Comparison of ENCODE assay signal across 2 cellular contexts in the genomic region with DNA sequence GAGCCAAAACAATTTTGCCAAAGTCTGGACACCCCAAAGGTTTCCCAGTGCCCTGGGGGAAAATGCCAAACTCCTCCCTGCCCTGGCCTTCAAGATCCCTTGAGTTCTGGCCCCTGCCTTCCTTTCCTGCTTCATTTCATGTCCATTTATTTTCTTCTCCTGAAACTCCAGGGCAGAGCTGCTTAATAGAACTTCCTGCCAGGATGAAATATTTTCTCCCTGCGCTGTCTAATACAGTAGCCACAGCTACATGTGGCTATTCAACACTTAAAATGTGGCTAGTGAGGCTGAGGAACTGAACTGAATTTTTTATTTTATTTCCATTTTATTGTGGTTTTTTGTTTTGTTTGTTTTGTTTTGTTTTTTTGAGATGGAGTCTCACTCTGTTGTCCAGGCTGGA.
TF ChIP-seq lines count a peak whose summit lies in the region.

No MANE protein-coding gene starts in this region.

TF ChIP-seq in IMR-90, 13 proteins besides CTCF, POLR2A, EP300 and RAD21:
- TF ChIP-seq, protein P1, sequence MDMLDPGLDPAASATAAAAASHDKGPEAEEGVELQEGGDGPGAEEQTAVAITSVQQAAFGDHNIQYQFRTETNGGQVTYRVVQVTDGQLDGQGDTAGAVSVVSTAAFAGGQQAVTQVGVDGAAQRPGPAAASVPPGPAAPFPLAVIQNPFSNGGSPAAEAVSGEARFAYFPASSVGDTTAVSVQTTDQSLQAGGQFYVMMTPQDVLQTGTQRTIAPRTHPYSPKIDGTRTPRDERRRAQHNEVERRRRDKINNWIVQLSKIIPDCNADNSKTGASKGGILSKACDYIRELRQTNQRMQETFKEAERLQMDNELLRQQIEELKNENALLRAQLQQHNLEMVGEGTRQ (IDR thresholded peaks at IDR 0.05; ENCODE audit: low read depth, low read length): no peak
- no peak for TF ChIP-seq MAZ (IDR thresholded peaks at IDR 0.05; ENCODE audit: borderline replicate concordance, low read depth, low read length)

TF ChIP-seq in H1, 55 proteins besides CTCF, POLR2A, EP300 and RAD21:
- TF ChIP-seq SRF (IDR thresholded peaks at IDR 0.05; ENCODE audit: low read depth, low read length) (no peak), FOSL1 (IDR thresholded peaks at IDR 0.05; ENCODE audit: insufficient read depth, low read depth, low read length) (no peak), GTF2F1 (IDR thresholded peaks at IDR 0.05; ENCODE audit: borderline replicate concordance, low read depth, low read length) (no peak), SIN3A (conservative IDR thresholded peaks at IDR 0.05 in 1 of 2, IDR thresholded peaks at IDR 0.05 in 1 of 2; ENCODE audit: low read depth in 1 of 2, low read length in 2 of 2) (no peak), SP2 (IDR thresholded peaks at IDR 0.05; ENCODE audit: low read length) (no peak), POLR2AphosphoS5 (IDR thresholded peaks at IDR 0.05; ENCODE audit: low read depth, low read length) (no peak), MAFK (IDR thresholded peaks at IDR 0.05; ENCODE audit: low read depth, low read length) (no peak), GABPA (IDR thresholded peaks at IDR 0.05; ENCODE audit: borderline replicate concordance, insufficient read depth, low read length) (no peak), RXRA (IDR thresholded peaks at IDR 0.05; ENCODE audit: insufficient read depth, low read depth, low read length) (no peak), TAF1 (IDR thresholded peaks at IDR 0.05; ENCODE audit: low read depth, low read length) (no peak), SAP30 (IDR thresholded peaks at IDR 0.05; ENCODE audit: insufficient read depth, insufficient replicate concordance, low read length) (no peak), BCL11A (IDR thresholded peaks at IDR 0.05; ENCODE audit: low read depth in 2 of 2, low read length in 2 of 2) (no peak), KDM1A (IDR thresholded peaks at IDR 0.05; ENCODE audit: borderline replicate concordance, low read length) (no peak), EGR1 (IDR thresholded peaks at IDR 0.05; ENCODE audit: borderline replicate concordance, low read depth, low read length) (no peak)
- TF ChIP-seq, protein P2, sequence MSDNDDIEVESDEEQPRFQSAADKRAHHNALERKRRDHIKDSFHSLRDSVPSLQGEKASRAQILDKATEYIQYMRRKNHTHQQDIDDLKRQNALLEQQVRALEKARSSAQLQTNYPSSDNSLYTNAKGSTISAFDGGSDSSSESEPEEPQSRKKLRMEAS (IDR thresholded peaks at IDR 0.05): no peak
- TF ChIP-seq, protein P3, sequence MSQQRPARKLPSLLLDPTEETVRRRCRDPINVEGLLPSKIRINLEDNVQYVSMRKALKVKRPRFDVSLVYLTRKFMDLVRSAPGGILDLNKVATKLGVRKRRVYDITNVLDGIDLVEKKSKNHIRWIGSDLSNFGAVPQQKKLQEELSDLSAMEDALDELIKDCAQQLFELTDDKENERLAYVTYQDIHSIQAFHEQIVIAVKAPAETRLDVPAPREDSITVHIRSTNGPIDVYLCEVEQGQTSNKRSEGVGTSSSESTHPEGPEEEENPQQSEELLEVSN (IDR thresholded peaks at IDR 0.05): no peak
